14 cellular contexts compared by ENCODE assay signal in the genomic region with DNA sequence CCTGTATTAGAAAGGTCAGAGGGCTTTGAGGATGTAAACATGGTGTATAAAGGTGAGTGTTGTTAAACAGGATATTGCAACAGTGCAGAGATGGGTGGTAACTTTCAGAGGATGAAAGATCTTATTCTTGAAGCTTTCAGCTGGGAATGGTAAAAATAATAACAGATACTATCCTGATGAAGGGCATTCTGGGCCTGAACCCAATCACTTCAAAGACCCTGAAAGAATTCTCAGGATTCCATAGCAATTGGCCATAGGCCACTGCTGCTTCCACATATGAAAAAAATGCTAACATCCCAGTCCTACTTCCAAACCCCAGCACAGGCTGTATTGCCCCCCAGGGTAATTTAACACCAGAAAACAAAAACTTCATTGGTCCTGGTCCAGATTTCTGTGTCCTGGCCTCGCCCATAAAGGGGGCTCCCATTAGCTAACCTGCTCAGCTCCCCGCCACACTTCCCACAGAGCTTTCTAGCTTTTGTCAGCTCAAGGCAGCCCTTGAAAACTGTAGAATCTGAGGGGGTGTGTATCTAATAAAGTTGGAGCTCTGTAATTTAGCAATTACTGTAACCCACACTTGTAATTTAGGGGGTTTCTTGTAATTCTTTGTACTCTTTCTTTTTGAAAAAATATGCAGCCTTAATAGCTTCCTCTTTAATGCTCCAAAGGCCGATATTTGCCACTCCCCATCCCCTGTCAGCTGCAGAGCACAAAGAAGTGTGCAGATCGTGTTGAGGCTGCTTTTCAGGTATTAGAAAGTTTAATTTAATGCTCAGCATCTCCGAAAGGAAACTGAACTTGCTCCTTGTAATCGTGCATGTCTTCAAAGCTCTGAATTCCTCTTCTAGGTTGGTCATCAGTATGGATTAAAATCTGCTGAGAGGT.
"Had no signal": no experiment of that assay in that cellular context is flagged by ENCODE, and none has a peak within 500 bp of the region (broad histone marks: within the 10 kb centered on the region; RNA-seq: fewer than 3 reads in every experiment).

No MANE protein-coding gene starts in this region.

- H3K36me3 Mint-ChIP-seq: stimulated activated effector memory CD8-positive, alpha-beta T cell treated with anti-CD3 and anti-CD28 coated beads, Interleukin-12 subunit alpha, Interleukin-12 subunit beta, amount 100 ng/mL, for 72 hours had no signal

- H3K27me3 Mint-ChIP-seq: activated B cell treated with CpG ODN at 0.5 μM for 24 hours; activated CD4-positive, alpha-beta T cell treated with anti-CD3 and anti-CD28 coated beads, Interleukin-2, amount 10 ng/mL, durations not matched to agents 7 days and 5 days; activated naive CD8-positive, alpha-beta T cell treated with anti-CD3 and anti-CD28 coated beads for 36 hours had no signal

- H3K9me3 ChIP-seq: uterus had no signal

- H3K4me1 ChIP-seq: neural progenitor cell, tibial artery, uterus had no signal

- H3K27me3 ChIP-seq: neural progenitor cell, tibial artery, uterus had no signal

- H3K4me1 Mint-ChIP-seq: activated B cell treated with CpG ODN at 0.5 μM for 24 hours; activated naive CD8-positive, alpha-beta T cell treated with anti-CD3 and anti-CD28 coated beads for 36 hours; naive B cell had no signal

- DNase-seq: activated B cell treated with CpG ODN at 0.5 μM for 24 hours; activated CD4-positive, alpha-beta T cell treated with anti-CD3 and anti-CD28 coated beads, Interleukin-2, amount 10 ng/mL, durations not matched to agents 7 days and 5 days; activated gamma-delta T cell; activated naive CD8-positive, alpha-beta T cell treated with anti-CD3 and anti-CD28 coated beads for 36 hours; aorta; dermis blood vessel endothelial cell; naive B cell; ovary; T-helper 2 cell; tibial artery; uterus had no signal

- H3K27ac ChIP-seq: neural progenitor cell, ovary, tibial artery, uterus had no signal

- H3K36me3 ChIP-seq: ovary, uterus had no signal

- H3K27ac Mint-ChIP-seq: activated B cell treated with CpG ODN at 0.5 μM for 24 hours; activated CD4-positive, alpha-beta T cell treated with anti-CD3 and anti-CD28 coated beads, Interleukin-2, amount 10 ng/mL, durations not matched to agents 7 days and 5 days; activated naive CD8-positive, alpha-beta T cell treated with anti-CD3 and anti-CD28 coated beads for 36 hours; naive B cell; neural progenitor cell; stimulated activated effector memory CD8-positive, alpha-beta T cell treated with anti-CD3 and anti-CD28 coated beads, Interleukin-12 subunit alpha, Interleukin-12 subunit beta, amount 100 ng/mL, for 72 hours had no signal

- H3K4me3 Mint-ChIP-seq: activated B cell treated with CpG ODN at 0.5 μM for 24 hours; activated CD4-positive, alpha-beta T cell treated with anti-CD3 and anti-CD28 coated beads, Interleukin-2, amount 10 ng/mL, durations not matched to agents 7 days and 5 days; activated naive CD8-positive, alpha-beta T cell treated with anti-CD3 and anti-CD28 coated beads for 36 hours; naive B cell; neural progenitor cell; stimulated activated effector memory CD8-positive, alpha-beta T cell treated with anti-CD3 and anti-CD28 coated beads, Interleukin-12 subunit alpha, Interleukin-12 subunit beta, amount 100 ng/mL, for 72 hours had no signal

- ATAC-seq: stimulated activated effector memory CD8-positive, alpha-beta T cell treated with anti-CD3 and anti-CD28 coated beads, Interleukin-12 subunit alpha, Interleukin-12 subunit beta, amount 100 ng/mL, for 72 hours had no signal

- H3K4me3 ChIP-seq: lung, neural progenitor cell, ovary, tibial artery, uterus had no signal
